Comparison of ENCODE assay signal across 20 cellular contexts in the genomic region with DNA sequence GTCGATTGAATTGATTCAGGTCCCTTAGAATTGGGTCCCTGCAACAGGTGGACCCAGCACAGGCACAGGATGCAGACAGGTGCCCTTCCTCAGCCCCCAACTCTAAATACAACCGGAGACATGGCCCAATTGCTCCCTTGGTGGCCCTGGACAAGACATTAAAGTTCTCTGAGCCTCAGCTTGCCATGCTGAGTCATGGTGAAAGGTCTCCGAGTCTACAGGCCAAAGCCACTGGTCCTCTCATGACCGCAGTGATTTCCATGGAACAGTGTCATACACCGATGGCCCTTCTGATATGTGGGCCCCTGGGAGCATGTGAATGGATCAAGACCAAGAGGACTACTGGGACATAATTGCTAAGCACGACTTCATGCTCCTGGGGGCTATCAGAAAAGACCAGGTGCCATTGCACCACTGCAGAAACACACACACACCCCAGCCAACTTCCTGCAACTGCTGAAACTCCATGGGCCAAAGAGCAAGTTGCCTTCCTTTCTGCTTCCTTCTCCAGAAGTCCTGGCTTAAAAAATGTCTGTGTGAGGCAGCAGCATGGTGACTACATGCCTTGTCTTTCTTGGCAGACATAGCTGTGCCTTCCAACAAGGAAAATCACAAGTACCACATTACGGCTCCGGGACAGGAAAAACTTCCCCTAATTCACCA. TPM values are rescaled to one million over a fixed set of nuclear protein-coding genes. Genes with fewer than 3 reads are reported as not detected.
DNase-seq lines count a peak whose midpoint lies in the region; FAIRE-seq and TF ChIP-seq lines count a peak whose summit lies in the region.
"Had no signal": no experiment of that assay in that cellular context is flagged by ENCODE, and none has a peak within 500 bp of the region (broad histone marks: within the 10 kb centered on the region; RNA-seq: fewer than 3 reads in every experiment).

No MANE protein-coding gene starts in this region.

- TF ChIP-seq POLR2A in ovary (IDR thresholded peaks at IDR 0.05), result no peak

- peaks cover 41% of the 10 kb centered on the region for H3K36me3 Mint-ChIP-seq in T-helper 1 cell treated with Interleukin-12 subunit alpha and Interleukin-12 subunit beta and Interleukin-4 antibody, amounts not matched to agents 30 μg/mL and 1 μg/mL, for 36 hours (ENCODE audit: low read depth)

- H3K4me3 ChIP-seq in OCI-LY1 (ENCODE audit: low read depth, low read length, poor library complexity, severe bottlenecking) (no peak overlapping the region), small intestine (ENCODE audit: low read depth in 1 of 2, low read length in 2 of 2) (no peak overlapping the region), ovary (no peak overlapping the region)
- no peak overlapping the region for H3K4me3 ChIP-seq in effector memory CD4-positive, alpha-beta T cell (ENCODE audit: insufficient read depth, low read depth, low read length, poor library complexity, severe bottlenecking)
- H3K4me3 ChIP-seq: gastroesophageal sphincter had no signal

- no peak overlapping the region for H2AFZ ChIP-seq in OCI-LY1 (ENCODE audit: low read length)

- peaks cover 68% of the 10 kb centered on the region for H3K4me1 ChIP-seq in OCI-LY1 (ENCODE audit: insufficient read depth, low read length, severe bottlenecking)
- peaks cover 82% of the 10 kb centered on the region for H3K4me1 ChIP-seq in effector memory CD4-positive, alpha-beta T cell (ENCODE audit: control insufficient read depth, insufficient read depth, low read length, poor library complexity, severe bottlenecking)
- peaks cover 17 to 34% of the 10 kb centered on the region in 2 donors for H3K4me1 ChIP-seq in small intestine (ENCODE audit: control insufficient read depth in 2 of 2, insufficient read depth in 1 of 2, low read depth in 1 of 2, low read length in 1 of 2)
- peaks cover 9% of the 10 kb centered on the region for H3K4me1 ChIP-seq in ovary (ENCODE audit: insufficient read depth)

- H3K4me2 ChIP-seq in OCI-LY1 (ENCODE audit: low read length), result no peak overlapping the region; the same call in 1 of the 2 replicates
- H3K4me2 ChIP-seq: KMS-11 had no signal

- intact Hi-C loops in ovary (cut with DNase I), result no loop called here

- H3K27ac Mint-ChIP-seq in T-helper 1 cell treated with Interleukin-12 subunit alpha and Interleukin-12 subunit beta and Interleukin-4 antibody, amounts not matched to agents 30 μg/mL and 1 μg/mL, for 36 hours, result peak overlapping the region; percentile 93

- H3K9me3 Mint-ChIP-seq in T-helper 1 cell treated with Interleukin-12 subunit alpha and Interleukin-12 subunit beta and Interleukin-4 antibody, amounts not matched to agents 30 μg/mL and 1 μg/mL, for 36 hours, result no peaks in the 10 kb centered on the region
- H3K9me3 Mint-ChIP-seq: brain, immature natural killer cell had no signal

- no peak for DNase-seq in T-helper 1 cell
- DNase-seq in effector memory CD4-positive, alpha-beta T cell, result no peak
- peak; percentile 61 for DNase-seq in small intestine
- DNase-seq in ovary, result no peak
- no peak for DNase-seq in SKM-1 treated with dmso at 0.1 percent for 144 hours (lab: John Stamatoyannopoulos, UW; ENCODE audit: unreplicated experiment)
- DNase-seq in stimulated activated CD4-positive, alpha-beta T cell treated with anti-CD3 and anti-CD28 coated beads, Interleukin-4, amount 100 ng/mL, for 4 hours, result no peak
- DNase-seq: activated CD4-positive, CD25-positive, alpha-beta regulatory T cell; Caco-2; immature natural killer cell; midbrain; NCI-H1436 treated with DMSO at 0.1 percent for 48 hours; NCI-H446 had no signal

- no peaks in the 10 kb centered on the region for H3K27me3 Mint-ChIP-seq in T-helper 1 cell treated with Interleukin-12 subunit alpha and Interleukin-12 subunit beta and Interleukin-4 antibody, amounts not matched to agents 30 μg/mL and 1 μg/mL, for 36 hours (ENCODE audit: low read depth)

- no peak for FAIRE-seq in small intestine (lab: Jason Lieb, UNC)

- no peak overlapping the region; the same call in 1 of the 2 replicates for H3K9ac ChIP-seq in OCI-LY1 (ENCODE audit: low read length)
- H3K9ac ChIP-seq: KMS-11 had no signal

- H3K27me3 ChIP-seq in OCI-LY1 (ENCODE audit: insufficient read depth, low read length) (no peaks in the 10 kb centered on the region), small intestine (ENCODE audit: control insufficient read depth in 2 of 2, insufficient read depth in 2 of 2, low read length in 2 of 2) (no peaks in the 10 kb centered on the region), ovary (no peaks in the 10 kb centered on the region)
- H3K27me3 ChIP-seq in effector memory CD4-positive, alpha-beta T cell (replicated peaks; ENCODE audit: control insufficient read depth, insufficient read depth, low read length, poor library complexity, severe bottlenecking), result no peaks in the 10 kb centered on the region
- H3K27me3 ChIP-seq: gastroesophageal sphincter had no signal

- no peak overlapping the region for H3K4me3 Mint-ChIP-seq in T-helper 1 cell treated with Interleukin-12 subunit alpha and Interleukin-12 subunit beta and Interleukin-4 antibody, amounts not matched to agents 30 μg/mL and 1 μg/mL, for 36 hours
- H3K4me3 Mint-ChIP-seq: brain had no signal

- H3K36me3 ChIP-seq in OCI-LY1 (ENCODE audit: insufficient read depth, low read length) (peaks cover 8% of the 10 kb centered on the region; the same call in 1 of the 2 replicates), small intestine (ENCODE audit: control insufficient read depth in 2 of 2, insufficient read depth in 2 of 2, low read length in 2 of 2) (peaks cover 0 to 7% of the 10 kb centered on the region in 2 donors), ovary (no peaks in the 10 kb centered on the region)
- peaks cover 14% of the 10 kb centered on the region for H3K36me3 ChIP-seq in effector memory CD4-positive, alpha-beta T cell (ENCODE audit: control insufficient read depth, insufficient read depth, low read length)

- no peak for TF ChIP-seq EP300 in ovary (IDR thresholded peaks at IDR 0.05)

- WGBS in small intestine, 3 donors, result 75 to 79% (median 79%) methylated on average over 8 of the region's 8 CpGs
- 90 to 93% (median 91%) methylated on average over 8 of the region's 8 CpGs for WGBS in ovary, 3 donors

- no peaks in the 10 kb centered on the region for H3K9me3 ChIP-seq in OCI-LY1 (ENCODE audit: low read length)
- no peaks in the 10 kb centered on the region for H3K9me3 ChIP-seq in effector memory CD4-positive, alpha-beta T cell (ENCODE audit: control insufficient read depth, low read length)
- no peaks in the 10 kb centered on the region for H3K9me3 ChIP-seq in small intestine (ENCODE audit: control insufficient read depth, low read depth)
- H3K9me3 ChIP-seq in ovary, result no peaks in the 10 kb centered on the region
- H3K9me3 ChIP-seq: Caco-2, gastroesophageal sphincter had no signal

- H3K4me1 Mint-ChIP-seq in T-helper 1 cell treated with Interleukin-12 subunit alpha and Interleukin-12 subunit beta and Interleukin-4 antibody, amounts not matched to agents 30 μg/mL and 1 μg/mL, for 36 hours (ENCODE audit: low read depth), result peaks cover 86% of the 10 kb centered on the region

- H3K27ac ChIP-seq in OCI-LY1 (ENCODE audit: low read depth, low read length, poor library complexity, severe bottlenecking), result peak overlapping the region; percentile 98
- peak overlapping the region; percentile 40 for H3K27ac ChIP-seq in effector memory CD4-positive, alpha-beta T cell (ENCODE audit: insufficient read depth, low read length, poor library complexity, severe bottlenecking)
- peak overlapping the region in 1 of 2 donors; percentile 63 for H3K27ac ChIP-seq in small intestine (ENCODE audit: low read depth in 1 of 2, low read length in 1 of 2)
- no peak overlapping the region for H3K27ac ChIP-seq in ovary
- H3K27ac ChIP-seq: 22Rv1, KMS-11 had no signal

- H3F3A ChIP-seq in OCI-LY1 (ENCODE audit: insufficient read depth, low read length), result 0 out of 2 replicates have a peak, but pooled peaks cover 7% of the 10 kb centered on the region

- TF ChIP-seq CTCF in OCI-LY1 (IDR thresholded peaks at IDR 0.05; ENCODE audit: low read length) (no peak), ovary (IDR thresholded peaks at IDR 0.05) (no peak)

- no peaks in the 10 kb centered on the region for H3K9me2 ChIP-seq in OCI-LY1 (ENCODE audit: low read depth, low read length)

- H3K79me2 ChIP-seq in OCI-LY1 (ENCODE audit: insufficient read depth, low read length), result no peaks in the 10 kb centered on the region

- H4K20me1 ChIP-seq in OCI-LY1 (ENCODE audit: insufficient read depth, low read length), result no peaks in the 10 kb centered on the region

RNA-seq across cellular contexts. Expression of a gene that starts 38.8 kb away (rescaled TPM):
- 10 to 100 TPM in 1 of 3 donors, 1 to 10 TPM in 2; 7.6 to 16.0 (median 7.8) TPM for polyA plus RNA-seq in small intestine
- 100 to 1,000 TPM in 4 of 7 donors, 10 to 100 TPM in 3; 42.3 to 146 (median 115) TPM for total RNA-seq in ovary
- 100 to 1,000 TPM in 1 of 2 donors, 10 to 100 TPM in 1; 53.3 to 122 TPM for polyA plus RNA-seq in ovary

RNA-seq across cellular contexts. Expression of a gene that starts 53.6 kb away (rescaled TPM):
- polyA plus RNA-seq in small intestine, result 1 to 10 TPM; 1.7 to 3.8 (median 2.9) TPM
- total RNA-seq in ovary, result not detected
- polyA plus RNA-seq in ovary, result not detected
- total RNA-seq: Caco-2, gastroesophageal sphincter, H4, pulmonary artery endothelial cell had no signal
- polyA plus RNA-seq: immature natural killer cell had no signal

Comparison
In these comparisons a context has a peak if more than half of its experiments do, and no peak if none do; other contexts are left out.
1. H3K27ac ChIP-seq: peak in OCI-LY1 (single experiment) and effector memory CD4-positive, alpha-beta T cell (single experiment); none in ovary (0 of 2).